12 cellular contexts compared by ENCODE assay signal in the genomic region with DNA sequence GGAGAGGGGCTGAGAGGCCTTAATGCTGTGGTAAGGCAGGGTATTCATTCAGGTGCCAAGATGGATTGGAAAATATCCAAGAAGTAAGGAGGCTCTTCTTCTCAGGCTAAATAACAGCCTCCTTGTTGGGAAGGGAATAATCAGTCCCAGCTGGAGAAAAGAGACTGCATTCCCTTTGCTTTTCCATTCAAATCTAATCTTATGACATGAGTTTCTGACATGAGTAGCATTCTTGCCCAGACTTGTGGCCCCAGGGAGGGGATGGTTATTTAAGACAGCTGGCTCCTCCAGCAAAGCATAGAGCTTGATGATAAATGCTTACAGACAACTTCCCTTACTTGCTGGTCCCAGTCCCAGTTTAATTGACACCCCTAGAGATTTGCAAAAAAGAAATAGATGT.
DNase-seq lines count a peak whose midpoint lies in the region; ATAC-seq, FAIRE-seq and TF ChIP-seq lines count a peak whose summit lies in the region.
"Had no signal": no experiment of that assay in that cellular context is flagged by ENCODE, and none has a peak within 500 bp of the region (broad histone marks: within the 10 kb centered on the region; RNA-seq: fewer than 3 reads in every experiment).

No MANE protein-coding gene starts in this region.

- H3K27me3 Mint-ChIP-seq in activated CD8-positive, alpha-beta T cell treated with anti-CD3 and anti-CD28 coated beads, Interleukin-2, amount 10 ng/mL, durations not matched to agents 7 days and 5 days (ENCODE audit: low read depth) = no peaks in the 10 kb centered on the region

- H3K4me3 ChIP-seq in left ventricle myocardium inferior = no peak overlapping the region
- H3K4me3 ChIP-seq in PC-3 (ENCODE audit: low read length) = no peak overlapping the region

- BruUV-seq in PC-3 (replicated peaks; lab: Mats Ljungman, UMichigan) = no TSS peak

- H4K20me1 ChIP-seq in PC-3 (ENCODE audit: low read length) = no peaks in the 10 kb centered on the region

- no peaks in the 10 kb centered on the region for H3K36me3 ChIP-seq in left ventricle myocardium inferior
- H3K36me3 ChIP-seq in PC-3 (ENCODE audit: low read depth, low read length) = no peaks in the 10 kb centered on the region

- H3K4me1 Mint-ChIP-seq in activated CD8-positive, alpha-beta T cell treated with anti-CD3 and anti-CD28 coated beads, Interleukin-2, amount 10 ng/mL, durations not matched to agents 7 days and 5 days (ENCODE audit: low read depth) = no peaks in the 10 kb centered on the region

- H3K9me3 ChIP-seq in left ventricle myocardium inferior (replicated peaks) (no peaks in the 10 kb centered on the region), PC-3 (ENCODE audit: low read length) (no peaks in the 10 kb centered on the region)

- H3K9ac ChIP-seq in PC-3 (ENCODE audit: low read length) = no peak overlapping the region

- H3K9me2 ChIP-seq in PC-3 (replicated peaks; ENCODE audit: low read length) = no peaks in the 10 kb centered on the region

- no peaks in the 10 kb centered on the region for H3F3A ChIP-seq in PC-3 (ENCODE audit: low read length, unreplicated experiment)

- no peaks in the 10 kb centered on the region for H3K9me3 Mint-ChIP-seq in activated CD8-positive, alpha-beta T cell treated with anti-CD3 and anti-CD28 coated beads, Interleukin-2, amount 10 ng/mL, durations not matched to agents 7 days and 5 days (ENCODE audit: insufficient read depth)

- peaks cover 63% of the 10 kb centered on the region for H3K4me1 ChIP-seq in left ventricle myocardium inferior
- no peaks in the 10 kb centered on the region for H3K4me1 ChIP-seq in PC-3 (ENCODE audit: insufficient read depth, low read length)

- no peak overlapping the region for H3K4me2 ChIP-seq in PC-3 (ENCODE audit: low read length)

- DNase-seq in Right ventricle myocardium superior (peak; percentile 55), cardiac septum (ENCODE audit: low spot score) (no peak), astrocyte of the hippocampus (ENCODE audit: low read depth, low spot score) (peak; percentile 61), left ventricle myocardium inferior (peak; percentile 31), urothelium cell line (ENCODE audit: low spot score) (no peak), KBM-7 (no peak), PC-3 (no peak)
- no peak for DNase-seq in activated CD8-positive, alpha-beta T cell treated with anti-CD3 and anti-CD28 coated beads, Interleukin-2, amount 10 ng/mL, durations not matched to agents 7 days and 5 days
- DNase-seq: erythroblast, GDM1, NCI-H187, occipital lobe had no signal

- no peak for FAIRE-seq in urothelium cell line (lab: Jason Lieb, UNC)

- H3K27me3 ChIP-seq in left ventricle myocardium inferior (ENCODE audit: low read depth) (no peaks in the 10 kb centered on the region), PC-3 (ENCODE audit: low read length) (no peaks in the 10 kb centered on the region)

- no peak overlapping the region for H2AFZ ChIP-seq in PC-3 (ENCODE audit: low read length)

- no peaks in the 10 kb centered on the region for H3K79me2 ChIP-seq in PC-3 (ENCODE audit: low read length)

- TF ChIP-seq CTCF in left ventricle myocardium inferior (IDR thresholded peaks at IDR 0.05; ENCODE audit: borderline replicate concordance) (no peak), PC-3 (conservative IDR thresholded peaks at IDR 0.05; ENCODE audit: low read depth, low read length) (no peak)

- POLR2A ChIA-PET in activated CD8-positive, alpha-beta T cell treated with anti-CD3 and anti-CD28 coated beads, Interleukin-2, amount 10 ng/mL, durations not matched to agents 7 days and 5 days (lab: Charles Lee) = no interaction called here
- POLR2A ChIA-PET in PC-3 (lab: Charles Lee; ENCODE audit: unreplicated experiment) = no interaction called here

- intact Hi-C loops in Right ventricle myocardium superior (cut with DNase I) (no loop called here), cardiac septum (cut with DNase I) (no loop called here), left ventricle myocardium inferior (cut with micrococcal nuclease) (no loop called here), PC-3 (cut with micrococcal nuclease) (no loop called here)

- peak; percentile 77 for ATAC-seq in Right ventricle myocardium superior (ENCODE audit: poor library complexity)
- no peak for ATAC-seq in activated CD8-positive, alpha-beta T cell treated with anti-CD3 and anti-CD28 coated beads, Interleukin-2, amount 10 ng/mL, durations not matched to agents 7 days and 5 days
- ATAC-seq in PC-3 = no peak

- H3K27ac Mint-ChIP-seq in activated CD8-positive, alpha-beta T cell treated with anti-CD3 and anti-CD28 coated beads, Interleukin-2, amount 10 ng/mL, durations not matched to agents 7 days and 5 days = no peak overlapping the region

- H3K27ac ChIP-seq in left ventricle myocardium inferior (replicated peaks) = peak overlapping the region; percentile 62
- no peak overlapping the region for H3K27ac ChIP-seq in PC-3 (ENCODE audit: low read length)

- H3K36me3 Mint-ChIP-seq in activated CD8-positive, alpha-beta T cell treated with anti-CD3 and anti-CD28 coated beads, Interleukin-2, amount 10 ng/mL, durations not matched to agents 7 days and 5 days (ENCODE audit: low read depth) = no peaks in the 10 kb centered on the region

- no peak overlapping the region for H3K4me3 Mint-ChIP-seq in activated CD8-positive, alpha-beta T cell treated with anti-CD3 and anti-CD28 coated beads, Interleukin-2, amount 10 ng/mL, durations not matched to agents 7 days and 5 days

- in situ Hi-C loops in KBM-7 (cut with MboI; ENCODE audit: low pct_unique_long_range_greater_than_20kb, low sequenced_read_pairs) = no loop called here

- CTCF ChIA-PET in activated CD8-positive, alpha-beta T cell treated with anti-CD3 and anti-CD28 coated beads, Interleukin-2, amount 10 ng/mL, durations not matched to agents 7 days and 5 days (lab: Charles Lee) = no interaction called here
- CTCF ChIA-PET in PC-3 (lab: Charles Lee) = no interaction called here

Comparison
In these comparisons a context has a peak if more than half of its experiments do, and no peak if none do; other contexts are left out.
1. DNase-seq: peak in Right ventricle myocardium superior (single experiment), astrocyte of the hippocampus (single experiment) and left ventricle myocardium inferior (single experiment); none in cardiac septum (single experiment), activated CD8-positive, alpha-beta T cell treated with anti-CD3 and anti-CD28 coated beads, Interleukin-2, amount 10 ng/mL, durations not matched to agents 7 days and 5 days (single experiment), urothelium cell line (single experiment), KBM-7 (single experiment) and PC-3 (single experiment).